1 cellular context compared by ENCODE assay signal in genomic region chr12:124856842-124857178, GRCh38.
TF ChIP-seq lines count a peak whose summit lies in the region.

No MANE protein-coding gene starts in this region.

TF ChIP-seq in HepG2, 621 proteins besides CTCF, POLR2A, EP300 and RAD21:
- TF ChIP-seq TEAD2 (CRISPR knock-in tag; IDR thresholded peaks at IDR 0.05) (no peak), KDM2A (CRISPR knock-in tag; IDR thresholded peaks at IDR 0.05; ENCODE audit: borderline replicate concordance, low read depth) (no peak), ZBTB33 (CRISPR knock-in tag; IDR thresholded peaks at IDR 0.05) (0 out of 2 replicates have a peak, but pooled peaks have one; percentile 35)
